2 cellular contexts compared by ENCODE assay signal in genomic region chr1:65625528-65625927, GRCh38.
A peak's percentile ranks its signal among the peaks of the same experiment; 100 is the strongest.
TF ChIP-seq lines count a peak whose summit lies in the region.

No MANE protein-coding gene starts in this region.

TF ChIP-seq in liver, 16 proteins besides CTCF, POLR2A, EP300 and RAD21 (continued from another document):
- TF ChIP-seq, protein P1, sequence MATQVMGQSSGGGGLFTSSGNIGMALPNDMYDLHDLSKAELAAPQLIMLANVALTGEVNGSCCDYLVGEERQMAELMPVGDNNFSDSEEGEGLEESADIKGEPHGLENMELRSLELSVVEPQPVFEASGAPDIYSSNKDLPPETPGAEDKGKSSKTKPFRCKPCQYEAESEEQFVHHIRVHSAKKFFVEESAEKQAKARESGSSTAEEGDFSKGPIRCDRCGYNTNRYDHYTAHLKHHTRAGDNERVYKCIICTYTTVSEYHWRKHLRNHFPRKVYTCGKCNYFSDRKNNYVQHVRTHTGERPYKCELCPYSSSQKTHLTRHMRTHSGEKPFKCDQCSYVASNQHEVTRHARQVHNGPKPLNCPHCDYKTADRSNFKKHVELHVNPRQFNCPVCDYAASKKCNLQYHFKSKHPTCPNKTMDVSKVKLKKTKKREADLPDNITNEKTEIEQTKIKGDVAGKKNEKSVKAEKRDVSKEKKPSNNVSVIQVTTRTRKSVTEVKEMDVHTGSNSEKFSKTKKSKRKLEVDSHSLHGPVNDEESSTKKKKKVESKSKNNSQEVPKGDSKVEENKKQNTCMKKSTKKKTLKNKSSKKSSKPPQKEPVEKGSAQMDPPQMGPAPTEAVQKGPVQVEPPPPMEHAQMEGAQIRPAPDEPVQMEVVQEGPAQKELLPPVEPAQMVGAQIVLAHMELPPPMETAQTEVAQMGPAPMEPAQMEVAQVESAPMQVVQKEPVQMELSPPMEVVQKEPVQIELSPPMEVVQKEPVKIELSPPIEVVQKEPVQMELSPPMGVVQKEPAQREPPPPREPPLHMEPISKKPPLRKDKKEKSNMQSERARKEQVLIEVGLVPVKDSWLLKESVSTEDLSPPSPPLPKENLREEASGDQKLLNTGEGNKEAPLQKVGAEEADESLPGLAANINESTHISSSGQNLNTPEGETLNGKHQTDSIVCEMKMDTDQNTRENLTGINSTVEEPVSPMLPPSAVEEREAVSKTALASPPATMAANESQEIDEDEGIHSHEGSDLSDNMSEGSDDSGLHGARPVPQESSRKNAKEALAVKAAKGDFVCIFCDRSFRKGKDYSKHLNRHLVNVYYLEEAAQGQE (IDR thresholded peaks at IDR 0.05), result peak; percentile 20
- TF ChIP-seq YY1 (IDR thresholded peaks at IDR 0.05) (peak; percentile 38), HNF4G (IDR thresholded peaks at IDR 0.05) (no peak), FOXA2 (IDR thresholded peaks at IDR 0.05) (peak; percentile 9), EGR1 (IDR thresholded peaks at IDR 0.05; ENCODE audit: low read depth in 2 of 2) (no peak), FOXA1 (IDR thresholded peaks at IDR 0.05) (no peak), HNF4A (conservative IDR thresholded peaks at IDR 0.05) (peak in 1 of 2 donors; percentile 15), TAF1 (conservative IDR thresholded peaks at IDR 0.05) (no peak)
- TF ChIP-seq, protein P2, sequence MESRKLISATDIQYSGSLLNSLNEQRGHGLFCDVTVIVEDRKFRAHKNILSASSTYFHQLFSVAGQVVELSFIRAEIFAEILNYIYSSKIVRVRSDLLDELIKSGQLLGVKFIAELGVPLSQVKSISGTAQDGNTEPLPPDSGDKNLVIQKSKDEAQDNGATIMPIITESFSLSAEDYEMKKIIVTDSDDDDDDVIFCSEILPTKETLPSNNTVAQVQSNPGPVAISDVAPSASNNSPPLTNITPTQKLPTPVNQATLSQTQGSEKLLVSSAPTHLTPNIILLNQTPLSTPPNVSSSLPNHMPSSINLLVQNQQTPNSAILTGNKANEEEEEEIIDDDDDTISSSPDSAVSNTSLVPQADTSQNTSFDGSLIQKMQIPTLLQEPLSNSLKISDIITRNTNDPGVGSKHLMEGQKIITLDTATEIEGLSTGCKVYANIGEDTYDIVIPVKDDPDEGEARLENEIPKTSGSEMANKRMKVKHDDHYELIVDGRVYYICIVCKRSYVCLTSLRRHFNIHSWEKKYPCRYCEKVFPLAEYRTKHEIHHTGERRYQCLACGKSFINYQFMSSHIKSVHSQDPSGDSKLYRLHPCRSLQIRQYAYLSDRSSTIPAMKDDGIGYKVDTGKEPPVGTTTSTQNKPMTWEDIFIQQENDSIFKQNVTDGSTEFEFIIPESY (IDR thresholded peaks at IDR 0.05), result no peak
TF ChIP-seq in liver: peak in this region for 5.

TF ChIP-seq in HepG2, 621 proteins besides CTCF, POLR2A, EP300 and RAD21 (continued from another document):
- TF ChIP-seq, protein P3, sequence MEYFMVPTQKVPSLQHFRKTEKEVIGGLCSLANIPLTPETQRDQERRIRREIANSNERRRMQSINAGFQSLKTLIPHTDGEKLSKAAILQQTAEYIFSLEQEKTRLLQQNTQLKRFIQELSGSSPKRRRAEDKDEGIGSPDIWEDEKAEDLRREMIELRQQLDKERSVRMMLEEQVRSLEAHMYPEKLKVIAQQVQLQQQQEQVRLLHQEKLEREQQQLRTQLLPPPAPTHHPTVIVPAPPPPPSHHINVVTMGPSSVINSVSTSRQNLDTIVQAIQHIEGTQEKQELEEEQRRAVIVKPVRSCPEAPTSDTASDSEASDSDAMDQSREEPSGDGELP (IDR thresholded peaks at IDR 0.05; ENCODE audit: borderline replicate concordance, low read depth), result no peak
- TF ChIP-seq ZNF580 (CRISPR knock-in tag; IDR thresholded peaks at IDR 0.05; ENCODE audit: borderline replicate concordance, low read depth), result no peak
- TF ChIP-seq, protein P4, sequence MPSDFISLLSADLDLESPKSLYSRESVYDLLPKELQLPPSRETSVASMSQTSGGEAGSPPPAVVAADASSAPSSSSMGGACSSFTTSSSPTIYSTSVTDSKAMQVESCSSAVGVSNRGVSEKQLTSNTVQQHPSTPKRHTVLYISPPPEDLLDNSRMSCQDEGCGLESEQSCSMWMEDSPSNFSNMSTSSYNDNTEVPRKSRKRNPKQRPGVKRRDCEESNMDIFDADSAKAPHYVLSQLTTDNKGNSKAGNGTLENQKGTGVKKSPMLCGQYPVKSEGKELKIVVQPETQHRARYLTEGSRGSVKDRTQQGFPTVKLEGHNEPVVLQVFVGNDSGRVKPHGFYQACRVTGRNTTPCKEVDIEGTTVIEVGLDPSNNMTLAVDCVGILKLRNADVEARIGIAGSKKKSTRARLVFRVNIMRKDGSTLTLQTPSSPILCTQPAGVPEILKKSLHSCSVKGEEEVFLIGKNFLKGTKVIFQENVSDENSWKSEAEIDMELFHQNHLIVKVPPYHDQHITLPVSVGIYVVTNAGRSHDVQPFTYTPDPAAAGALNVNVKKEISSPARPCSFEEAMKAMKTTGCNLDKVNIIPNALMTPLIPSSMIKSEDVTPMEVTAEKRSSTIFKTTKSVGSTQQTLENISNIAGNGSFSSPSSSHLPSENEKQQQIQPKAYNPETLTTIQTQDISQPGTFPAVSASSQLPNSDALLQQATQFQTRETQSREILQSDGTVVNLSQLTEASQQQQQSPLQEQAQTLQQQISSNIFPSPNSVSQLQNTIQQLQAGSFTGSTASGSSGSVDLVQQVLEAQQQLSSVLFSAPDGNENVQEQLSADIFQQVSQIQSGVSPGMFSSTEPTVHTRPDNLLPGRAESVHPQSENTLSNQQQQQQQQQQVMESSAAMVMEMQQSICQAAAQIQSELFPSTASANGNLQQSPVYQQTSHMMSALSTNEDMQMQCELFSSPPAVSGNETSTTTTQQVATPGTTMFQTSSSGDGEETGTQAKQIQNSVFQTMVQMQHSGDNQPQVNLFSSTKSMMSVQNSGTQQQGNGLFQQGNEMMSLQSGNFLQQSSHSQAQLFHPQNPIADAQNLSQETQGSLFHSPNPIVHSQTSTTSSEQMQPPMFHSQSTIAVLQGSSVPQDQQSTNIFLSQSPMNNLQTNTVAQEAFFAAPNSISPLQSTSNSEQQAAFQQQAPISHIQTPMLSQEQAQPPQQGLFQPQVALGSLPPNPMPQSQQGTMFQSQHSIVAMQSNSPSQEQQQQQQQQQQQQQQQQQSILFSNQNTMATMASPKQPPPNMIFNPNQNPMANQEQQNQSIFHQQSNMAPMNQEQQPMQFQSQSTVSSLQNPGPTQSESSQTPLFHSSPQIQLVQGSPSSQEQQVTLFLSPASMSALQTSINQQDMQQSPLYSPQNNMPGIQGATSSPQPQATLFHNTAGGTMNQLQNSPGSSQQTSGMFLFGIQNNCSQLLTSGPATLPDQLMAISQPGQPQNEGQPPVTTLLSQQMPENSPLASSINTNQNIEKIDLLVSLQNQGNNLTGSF (CRISPR knock-in tag; IDR thresholded peaks at IDR 0.05), result no peak
- TF ChIP-seq ZSCAN29 (CRISPR knock-in tag; conservative IDR thresholded peaks at IDR 0.05), result no peak
- TF ChIP-seq DNMT1 (CRISPR knock-in tag; IDR thresholded peaks at IDR 0.05), result no peak
- no peak for TF ChIP-seq PTBP1 (IDR thresholded peaks at IDR 0.05; ENCODE audit: low read depth, low read length, poor library complexity, severe bottlenecking)
- no peak for TF ChIP-seq HDAC6 (IDR thresholded peaks at IDR 0.05; ENCODE audit: low read depth, low read length)
- TF ChIP-seq ZBTB26 (CRISPR knock-in tag; IDR thresholded peaks at IDR 0.05; ENCODE audit: borderline replicate concordance), result no peak
- TF ChIP-seq PHF5A (CRISPR knock-in tag; IDR thresholded peaks at IDR 0.05; ENCODE audit: low read depth, unreplicated experiment), result no peak
- TF ChIP-seq HOXA3 (CRISPR knock-in tag; IDR thresholded peaks at IDR 0.05), result no peak
